Comparison of ENCODE assay signal across 13 cellular contexts in the genomic region with DNA sequence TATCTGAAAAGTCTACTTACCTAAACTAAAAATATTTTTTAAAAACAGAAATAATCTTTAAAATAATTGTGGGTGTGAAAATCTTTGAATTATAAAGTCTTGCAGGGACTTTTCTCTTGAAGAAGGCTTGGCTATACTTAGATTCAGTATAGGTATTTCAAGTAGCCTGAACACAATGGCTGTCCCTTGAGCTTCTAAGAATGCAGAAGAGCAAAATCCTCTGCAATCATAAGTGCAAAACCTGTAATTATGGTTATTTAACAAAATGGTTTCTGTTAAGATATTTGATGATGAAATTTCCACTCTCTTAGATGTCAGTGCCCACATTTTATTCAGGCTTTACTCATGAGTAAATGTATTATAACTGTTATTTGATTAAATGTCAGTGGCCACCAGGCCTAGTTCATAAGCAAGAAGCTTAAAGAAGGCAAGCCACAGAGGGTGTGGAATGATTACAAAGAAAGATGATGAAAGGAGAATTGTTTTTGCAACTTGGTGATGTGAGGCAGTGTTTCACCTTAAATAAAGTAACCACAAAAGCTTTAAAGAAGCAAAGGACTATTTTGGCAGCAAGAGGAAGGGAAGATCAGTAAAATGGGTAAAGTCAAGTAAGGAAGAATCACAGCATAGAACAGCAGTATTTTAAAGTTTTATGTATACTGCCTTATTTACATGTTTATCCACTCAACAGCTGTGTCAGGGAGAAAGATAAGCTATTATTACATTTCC.
DNase-seq lines count a peak whose midpoint lies in the region; ATAC-seq and FAIRE-seq lines count a peak whose summit lies in the region.
"Had no signal": no experiment of that assay in that cellular context is flagged by ENCODE, and none has a peak within 500 bp of the region (broad histone marks: within the 10 kb centered on the region; RNA-seq: fewer than 3 reads in every experiment).

No MANE protein-coding gene starts in this region.

- peak overlapping the region; percentile 78 to 85 for H3K27ac Mint-ChIP-seq in T-cell

- no peaks in the 10 kb centered on the region for H3K27me3 Mint-ChIP-seq in T-cell

- H3K36me3 Mint-ChIP-seq in T-cell = peaks cover 8% of the 10 kb centered on the region

- FAIRE-seq in GM18507 (lab: Jason Lieb, UNC) (peak; percentile 36), HTR-8/SVneo (lab: Jason Lieb, UNC) (no peak)

- peak overlapping the region; percentile 1 to 54 (median 3) for H3K4me3 Mint-ChIP-seq in T-cell

- CTCF ChIA-PET in T-cell (lab: Charles Lee) = interaction anchor here (0.7 to 1.0 kb wide), 6 partner anchors 51 to 738 kb away, joined by 3 to 4 read pairs (median 4); a partner anchor contains a TSS

- POLR2A ChIA-PET in T-cell (lab: Charles Lee) = interaction anchor here (0.6 to 0.7 kb wide), 3 partner anchors 43 to 343 kb away, joined by 3 to 4 read pairs (median 3); no protein-coding TSS in a partner anchor

- no peak for DNase-seq in GM18507 (ENCODE audit: extremely low spot score, insufficient read length, low read depth)
- DNase-seq in T-cell = peak in 4 of 34 experiments; percentile 4 to 11 (median 8)
- peak; percentile 45 for DNase-seq in fibroblast of peridontal ligament (ENCODE audit: extremely low read depth)
- DNase-seq in NCI-H345 treated with DMSO at 0.1 percent for 48 hours (lab: John Stamatoyannopoulos, UW; ENCODE audit: unreplicated experiment) = no peak
- no peak for DNase-seq in HTR-8/SVneo (ENCODE audit: insufficient read length, low spot score)
- no peak for DNase-seq in amniotic stem cell (lab: John Stamatoyannopoulos, UW)
- DNase-seq in NCI-H2029 treated with DMSO at 0.1 percent for 48 hours (lab: John Stamatoyannopoulos, UW) = no peak
- DNase-seq: effector CD4-positive, alpha-beta T cell; islet precursor cell; NCI-H1694; occipital lobe; Right ventricle myocardium superior had no signal

- peaks cover 3 to 8% (median 4%) of the 10 kb centered on the region in 3 donors for H3K9me3 Mint-ChIP-seq in T-cell

- H3K4me1 Mint-ChIP-seq in T-cell = peaks cover 33 to 49% (median 33%) of the 10 kb centered on the region in 3 donors

- peak; percentile 36 for ATAC-seq in HG02610 (IDR thresholded peaks at IDR 0.05; ENCODE audit: unreplicated experiment)
- ATAC-seq in T-cell (replicated peaks in 1 of 4) = peak; percentile 69 to 81 (median 79)
